In genomic region chr16:67965668-67966548, GRCh38 we compare ENCODE assay signal across 1 cellular context.
TF ChIP-seq lines count a peak whose summit lies in the region.

No MANE protein-coding gene starts in this region.

TF ChIP-seq in GM23338, 12 proteins besides CTCF, POLR2A, EP300 and RAD21 (continued from another document):
- TF ChIP-seq ETS1 (IDR thresholded peaks at IDR 0.05), result no peak
- TF ChIP-seq, protein P1, sequence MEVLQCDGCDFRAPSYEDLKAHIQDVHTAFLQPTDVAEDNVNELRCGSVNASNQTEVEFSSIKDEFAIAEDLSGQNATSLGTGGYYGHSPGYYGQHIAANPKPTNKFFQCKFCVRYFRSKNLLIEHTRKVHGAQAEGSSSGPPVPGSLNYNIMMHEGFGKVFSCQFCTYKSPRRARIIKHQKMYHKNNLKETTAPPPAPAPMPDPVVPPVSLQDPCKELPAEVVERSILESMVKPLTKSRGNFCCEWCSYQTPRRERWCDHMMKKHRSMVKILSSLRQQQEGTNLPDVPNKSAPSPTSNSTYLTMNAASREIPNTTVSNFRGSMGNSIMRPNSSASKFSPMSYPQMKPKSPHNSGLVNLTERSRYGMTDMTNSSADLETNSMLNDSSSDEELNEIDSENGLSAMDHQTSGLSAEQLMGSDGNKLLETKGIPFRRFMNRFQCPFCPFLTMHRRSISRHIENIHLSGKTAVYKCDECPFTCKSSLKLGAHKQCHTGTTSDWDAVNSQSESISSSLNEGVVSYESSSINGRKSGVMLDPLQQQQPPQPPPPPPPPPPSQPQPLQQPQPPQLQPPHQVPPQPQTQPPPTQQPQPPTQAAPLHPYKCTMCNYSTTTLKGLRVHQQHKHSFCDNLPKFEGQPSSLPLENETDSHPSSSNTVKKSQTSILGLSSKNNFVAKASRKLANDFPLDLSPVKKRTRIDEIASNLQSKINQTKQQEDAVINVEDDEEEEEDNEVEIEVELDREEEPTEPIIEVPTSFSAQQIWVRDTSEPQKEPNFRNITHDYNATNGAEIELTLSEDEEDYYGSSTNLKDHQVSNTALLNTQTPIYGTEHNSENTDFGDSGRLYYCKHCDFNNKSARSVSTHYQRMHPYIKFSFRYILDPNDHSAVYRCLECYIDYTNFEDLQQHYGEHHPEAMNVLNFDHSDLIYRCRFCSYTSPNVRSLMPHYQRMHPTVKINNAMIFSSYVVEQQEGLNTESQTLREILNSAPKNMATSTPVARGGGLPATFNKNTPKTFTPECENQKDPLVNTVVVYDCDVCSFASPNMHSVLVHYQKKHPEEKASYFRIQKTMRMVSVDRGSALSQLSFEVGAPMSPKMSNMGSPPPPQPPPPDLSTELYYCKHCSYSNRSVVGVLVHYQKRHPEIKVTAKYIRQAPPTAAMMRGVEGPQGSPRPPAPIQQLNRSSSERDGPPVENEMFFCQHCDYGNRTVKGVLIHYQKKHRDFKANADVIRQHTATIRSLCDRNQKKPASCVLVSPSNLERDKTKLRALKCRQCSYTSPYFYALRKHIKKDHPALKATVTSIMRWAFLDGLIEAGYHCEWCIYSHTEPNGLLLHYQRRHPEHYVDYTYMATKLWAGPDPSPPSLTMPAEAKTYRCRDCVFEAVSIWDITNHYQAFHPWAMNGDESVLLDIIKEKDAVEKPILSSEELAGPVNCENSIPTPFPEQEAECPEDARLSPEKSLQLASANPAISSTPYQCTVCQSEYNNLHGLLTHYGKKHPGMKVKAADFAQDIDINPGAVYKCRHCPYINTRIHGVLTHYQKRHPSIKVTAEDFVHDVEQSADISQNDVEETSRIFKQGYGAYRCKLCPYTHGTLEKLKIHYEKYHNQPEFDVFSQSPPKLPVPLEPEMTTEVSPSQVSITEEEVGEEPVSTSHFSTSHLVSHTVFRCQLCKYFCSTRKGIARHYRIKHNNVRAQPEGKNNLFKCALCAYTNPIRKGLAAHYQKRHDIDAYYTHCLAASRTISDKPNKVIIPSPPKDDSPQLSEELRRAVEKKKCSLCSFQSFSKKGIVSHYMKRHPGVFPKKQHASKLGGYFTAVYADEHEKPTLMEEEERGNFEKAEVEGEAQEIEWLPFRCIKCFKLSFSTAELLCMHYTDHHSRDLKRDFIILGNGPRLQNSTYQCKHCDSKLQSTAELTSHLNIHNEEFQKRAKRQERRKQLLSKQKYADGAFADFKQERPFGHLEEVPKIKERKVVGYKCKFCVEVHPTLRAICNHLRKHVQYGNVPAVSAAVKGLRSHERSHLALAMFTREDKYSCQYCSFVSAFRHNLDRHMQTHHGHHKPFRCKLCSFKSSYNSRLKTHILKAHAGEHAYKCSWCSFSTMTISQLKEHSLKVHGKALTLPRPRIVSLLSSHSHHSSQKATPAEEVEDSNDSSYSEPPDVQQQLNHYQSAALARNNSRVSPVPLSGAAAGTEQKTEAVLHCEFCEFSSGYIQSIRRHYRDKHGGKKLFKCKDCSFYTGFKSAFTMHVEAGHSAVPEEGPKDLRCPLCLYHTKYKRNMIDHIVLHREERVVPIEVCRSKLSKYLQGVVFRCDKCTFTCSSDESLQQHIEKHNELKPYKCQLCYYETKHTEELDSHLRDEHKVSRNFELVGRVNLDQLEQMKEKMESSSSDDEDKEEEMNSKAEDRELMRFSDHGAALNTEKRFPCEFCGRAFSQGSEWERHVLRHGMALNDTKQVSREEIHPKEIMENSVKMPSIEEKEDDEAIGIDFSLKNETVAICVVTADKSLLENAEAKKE (CRISPR knock-in tag; IDR thresholded peaks at IDR 0.05), result no peak
